Comparison of ENCODE assay signal across 8 cellular contexts in genomic region chr4:155376387-155377268, GRCh38. TPM values are rescaled to one million over a fixed set of nuclear protein-coding genes. Genes with fewer than 3 reads are reported as not detected.
A peak's percentile ranks its signal among the peaks of the same experiment; 100 is the strongest.
DNase-seq lines count a peak whose midpoint lies in the region; ATAC-seq and TF ChIP-seq lines count a peak whose summit lies in the region.

TSS of gene MAP9 (minus strand) at chr4:155376965. CDS start at chr4:155375850, 1,115 bp downstream.

- H3K4me3 ChIP-seq in epithelial cell of esophagus (ENCODE audit: low read length) = peak within 1 kb of the TSS; percentile 69

- ATAC-seq in HG03354 (IDR thresholded peaks at IDR 0.05; ENCODE audit: poor library complexity, severe bottlenecking, unreplicated experiment) = peak; percentile 97

- TF ChIP-seq POLR2A in GM19099 (IDR thresholded peaks at IDR 0.05; ENCODE audit: extremely low read depth, insufficient read length, low read depth) = peak; percentile 22

- peak; percentile 76 for DNase-seq in AG09319 (ENCODE audit: extremely low read depth, low read depth)
- DNase-seq in NCI-H69 (lab: John Stamatoyannopoulos, UW) = peak; percentile 97
- DNase-seq in activated T-cell treated with anti-CD3 and anti-CD28 coated beads for 1 hour (ENCODE audit: low read depth) = peak; percentile 74
- peak; percentile 94 for DNase-seq in epithelial cell of esophagus (ENCODE audit: low read depth)
- peak; percentile 94 for DNase-seq in mucosa of gallbladder (ENCODE audit: low spot score)
- DNase-seq in stimulated activated CD8-positive, alpha-beta memory T cell treated with anti-CD3 and anti-CD28 coated beads, Interleukin-4, amount 100 ng/mL, for 24 hours (ENCODE audit: low read depth) = peak; percentile 83

- TF ChIP-seq CTCF in AG09319 (IDR thresholded peaks at IDR 0.05; ENCODE audit: low read depth, low read length) (no peak), epithelial cell of esophagus (IDR thresholded peaks at IDR 0.05; ENCODE audit: insufficient read depth, low read depth, low read length, missing control alignments) (no peak)

RNA-seq across cellular contexts. Expression of gene MAP9, which starts in this region (rescaled TPM):
- 20.4 TPM for total RNA-seq in mucosa of gallbladder

Comparison
In these comparisons a context has a peak if more than half of its experiments do, and no peak if none do; other contexts are left out.
1. Peak in every context shown above with its lines: DNase-seq, ATAC-seq and H3K4me3 ChIP-seq.